ENCODE assay signal across 1 cellular context in genomic region chr5:1386274-1386717, GRCh38.
TF ChIP-seq lines count a peak whose summit lies in the region.

No MANE protein-coding gene starts in this region.

TF ChIP-seq in HepG2, 621 proteins besides CTCF, POLR2A, EP300 and RAD21 (continued from another document):
- TF ChIP-seq UBTF (CRISPR knock-in tag; IDR thresholded peaks at IDR 0.05) = no peak
- no peak for TF ChIP-seq ETV5 (CRISPR knock-in tag; IDR thresholded peaks at IDR 0.05; ENCODE audit: borderline replicate concordance)
- TF ChIP-seq FOSL2 (CRISPR knock-in tag; IDR thresholded peaks at IDR 0.05) = no peak
- no peak for TF ChIP-seq ERF (CRISPR knock-in tag; IDR thresholded peaks at IDR 0.05)
- no peak for TF ChIP-seq KAT7 (CRISPR knock-in tag; IDR thresholded peaks at IDR 0.05; ENCODE audit: borderline replicate concordance)
- no peak for TF ChIP-seq SP1 (IDR thresholded peaks at IDR 0.05)
- no peak for TF ChIP-seq SP1 (CRISPR knock-in tag; IDR thresholded peaks at IDR 0.05)
- no peak for TF ChIP-seq TCF7 (IDR thresholded peaks at IDR 0.05; ENCODE audit: low read depth)
- no peak for TF ChIP-seq MYC (CRISPR knock-in tag; IDR thresholded peaks at IDR 0.05; ENCODE audit: borderline replicate concordance)
- TF ChIP-seq SP140L (CRISPR knock-in tag; IDR thresholded peaks at IDR 0.05; ENCODE audit: borderline replicate concordance) = no peak
- no peak for TF ChIP-seq KLF15 (CRISPR knock-in tag; IDR thresholded peaks at IDR 0.05; ENCODE audit: borderline replicate concordance)
- no peak for TF ChIP-seq ZNF841 (CRISPR knock-in tag; IDR thresholded peaks at IDR 0.05; ENCODE audit: borderline replicate concordance)
- no peak for TF ChIP-seq ZNF878 (CRISPR knock-in tag; IDR thresholded peaks at IDR 0.05)
- peak; percentile 20; the same call in 1 of the 2 replicates for TF ChIP-seq MAX (IDR thresholded peaks at IDR 0.05)
- TF ChIP-seq ZSCAN9 (CRISPR knock-in tag; IDR thresholded peaks at IDR 0.05; ENCODE audit: borderline replicate concordance) = no peak
- TF ChIP-seq BRD4 (CRISPR knock-in tag; IDR thresholded peaks at IDR 0.05) = no peak
- TF ChIP-seq ZNF713 (CRISPR knock-in tag; IDR thresholded peaks at IDR 0.05) = no peak
- TF ChIP-seq HOMEZ (CRISPR knock-in tag; IDR thresholded peaks at IDR 0.05; ENCODE audit: low read depth) = no peak
- TF ChIP-seq ARID4A (CRISPR knock-in tag; IDR thresholded peaks at IDR 0.05; ENCODE audit: borderline replicate concordance) = peak; percentile 22; the same call in 1 of the 2 replicates
- no peak for TF ChIP-seq FOXK2 (IDR thresholded peaks at IDR 0.05)
- no peak for TF ChIP-seq ZNF704 (CRISPR knock-in tag; IDR thresholded peaks at IDR 0.05; ENCODE audit: borderline replicate concordance)
- no peak for TF ChIP-seq NBN (conservative IDR thresholded peaks at IDR 0.05)
- no peak for TF ChIP-seq ZNF672 (CRISPR knock-in tag; IDR thresholded peaks at IDR 0.05)
- peak; percentile 17; the same call in 1 of the 2 replicates for TF ChIP-seq NFKB2 (CRISPR knock-in tag; IDR thresholded peaks at IDR 0.05; ENCODE audit: borderline replicate concordance)
- no peak for TF ChIP-seq ZNF552 (CRISPR knock-in tag; IDR thresholded peaks at IDR 0.05; ENCODE audit: borderline replicate concordance)
- TF ChIP-seq ZNF546 (CRISPR knock-in tag; conservative IDR thresholded peaks at IDR 0.05) = no peak
TF ChIP-seq in HepG2: peak in this region for 12.
